ENCODE assay signal across 7 cellular contexts in the genomic region with DNA sequence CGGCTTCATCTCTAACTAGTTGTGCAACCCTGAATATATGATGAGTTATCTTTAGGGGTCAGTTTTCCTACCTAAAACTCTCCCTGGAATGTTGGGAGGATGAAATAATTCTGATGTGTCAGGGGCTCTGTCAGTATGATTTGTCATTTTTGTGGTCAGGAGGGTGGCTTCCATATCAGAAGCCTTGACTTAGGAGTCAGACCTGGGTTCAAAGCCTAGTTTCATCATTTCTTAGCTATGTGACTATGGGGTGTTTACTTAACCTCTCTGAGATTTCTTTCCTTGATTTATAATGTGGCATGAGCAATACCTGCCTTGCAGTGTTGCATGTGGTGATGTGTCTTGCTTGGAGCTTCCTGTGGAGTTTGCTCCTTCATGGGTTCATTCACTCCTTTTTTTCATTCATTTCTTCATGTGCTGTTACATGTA.
DNase-seq lines count a peak whose midpoint lies in the region; ATAC-seq and TF ChIP-seq lines count a peak whose summit lies in the region.

No MANE protein-coding gene starts in this region.

- no peaks in the 10 kb centered on the region for H4K20me1 ChIP-seq in smooth muscle cell (ENCODE audit: low read depth)

- no peak for TF ChIP-seq POLR2A in esophagus muscularis mucosa (IDR thresholded peaks at IDR 0.05; ENCODE audit: low read depth)

- no peak overlapping the region for H2AFZ ChIP-seq in smooth muscle cell (ENCODE audit: low read depth)

- DNase-seq in HCEC 1CT (peak; percentile 95), RPMI7951 (ENCODE audit: low read depth) (peak; percentile 80), esophagus muscularis mucosa (ENCODE audit: extremely low spot score) (no peak), smooth muscle cell (lab: John Stamatoyannopoulos, UW; ENCODE audit: unreplicated experiment) (no peak), aorta (no peak), MV-4-11 (lab: John Stamatoyannopoulos, UW) (no peak), hippocampal formation (lab: John Stamatoyannopoulos, UW) (no peak)

- H3K9ac ChIP-seq in smooth muscle cell (ENCODE audit: low read depth): peak overlapping the region; percentile 61

- H3K9me3 ChIP-seq in esophagus muscularis mucosa: no peaks in the 10 kb centered on the region
- no peaks in the 10 kb centered on the region for H3K9me3 ChIP-seq in smooth muscle cell (replicated peaks; ENCODE audit: low read depth)
- H3K9me3 ChIP-seq in aorta (ENCODE audit: control insufficient read depth, low read length): no peaks in the 10 kb centered on the region

- no peak for TF ChIP-seq EP300 in esophagus muscularis mucosa (IDR thresholded peaks at IDR 0.05)

- H3K27ac ChIP-seq in esophagus muscularis mucosa (replicated peaks in 1 of 4) (peak overlapping the region; percentile 37 to 73 (median 62)), smooth muscle cell (ENCODE audit: low read depth) (peak overlapping the region; percentile 93), aorta (ENCODE audit: low read depth in 1 of 2, low read length in 2 of 2) (peak overlapping the region in 1 of 2 donors; percentile 56)

- ATAC-seq in aorta (ENCODE audit: low FRiP score): no peak

- peak overlapping the region; percentile 44 for H3K4me2 ChIP-seq in smooth muscle cell

- TF ChIP-seq CTCF in esophagus muscularis mucosa (IDR thresholded peaks at IDR 0.05) (no peak), smooth muscle cell (IDR thresholded peaks at IDR 0.05; ENCODE audit: borderline replicate concordance, insufficient read depth, poor library complexity, severe bottlenecking) (no peak)

- no peaks in the 10 kb centered on the region for H3K79me2 ChIP-seq in smooth muscle cell (ENCODE audit: low read depth)

- no peak overlapping the region for H3K4me3 ChIP-seq in esophagus muscularis mucosa
- H3K4me3 ChIP-seq in smooth muscle cell: no peak overlapping the region
- no peak overlapping the region for H3K4me3 ChIP-seq in aorta (ENCODE audit: low read length in 2 of 2)

- H3K4me1 ChIP-seq in esophagus muscularis mucosa (peaks cover 18 to 38% (median 25%) of the 10 kb centered on the region in 4 donors), smooth muscle cell (ENCODE audit: low read depth) (peaks cover 5% of the 10 kb centered on the region), aorta (ENCODE audit: control insufficient read depth in 1 of 2, insufficient read depth in 2 of 2, low read length in 2 of 2) (peaks cover 0 to 4% of the 10 kb centered on the region in 2 donors)

- H3K36me3 ChIP-seq in esophagus muscularis mucosa (no peaks in the 10 kb centered on the region), smooth muscle cell (ENCODE audit: low read depth) (no peaks in the 10 kb centered on the region), aorta (ENCODE audit: control insufficient read depth in 1 of 2, insufficient read depth in 2 of 2, low read length in 1 of 2) (no peaks in the 10 kb centered on the region)

- H3K27me3 ChIP-seq in esophagus muscularis mucosa (no peaks in the 10 kb centered on the region), smooth muscle cell (ENCODE audit: low read depth) (no peaks in the 10 kb centered on the region), aorta (ENCODE audit: control insufficient read depth in 1 of 2, insufficient read depth in 2 of 2, low read length in 1 of 2) (no peaks in the 10 kb centered on the region)

- 100% methylated on average over 1 of the region's 1 CpG for WGBS in esophagus muscularis mucosa
- WGBS in smooth muscle cell (ENCODE audit: low lambda C conversion rate): 55% methylated on average over 1 of the region's 1 CpG
- WGBS in aorta, 2 donors: 92 to 96% methylated on average over 1 of the region's 1 CpG

- peaks cover 13% of the 10 kb centered on the region for H3F3A ChIP-seq in smooth muscle cell (ENCODE audit: low read depth)

- intact Hi-C loops in esophagus muscularis mucosa (cut with DNase I) (no loop called here), aorta (cut with DNase I) (no loop called here)

Comparison
In these comparisons a context has a peak if more than half of its experiments do, and no peak if none do; other contexts are left out.
1. DNase-seq: peak in HCEC 1CT (single experiment) and RPMI7951 (single experiment); none in esophagus muscularis mucosa (single experiment), smooth muscle cell (single experiment), aorta (0 of 2), MV-4-11 (single experiment) and hippocampal formation (0 of 2).